Comparison of ENCODE assay signal across 19 cellular contexts in genomic region chr4:88724406-88724805, GRCh38. TPM values are rescaled to one million over a fixed set of nuclear protein-coding genes. Genes with fewer than 3 reads are reported as not detected.
DNase-seq lines count a peak whose midpoint lies in the region; ATAC-seq, FAIRE-seq and TF ChIP-seq lines count a peak whose summit lies in the region.
"Had no signal": no experiment of that assay in that cellular context is flagged by ENCODE, and none has a peak within 500 bp of the region (broad histone marks: within the 10 kb centered on the region; RNA-seq: fewer than 3 reads in every experiment).

No MANE protein-coding gene starts in this region.

- in situ Hi-C loops in HepG2 (cut with HindIII; ENCODE audit: extremely low pct_ligation_motif_present, low pct_unique_long_range_greater_than_20kb), result no loop called here

- H3K27me3 ChIP-seq in right lobe of liver (no peaks in the 10 kb centered on the region), HepG2 (ENCODE audit: control insufficient read depth in 1 of 2, insufficient read depth in 2 of 2, low read length in 2 of 2) (no peaks in the 10 kb centered on the region), HUES64 (ENCODE audit: insufficient read depth, low read length) (no peaks in the 10 kb centered on the region)
- H3K27me3 ChIP-seq: BE2C had no signal

- CTCF ChIA-PET in HepG2 (lab: Yijun Ruan, JAX; ENCODE audit: low intra/inter-chr PET ratio, low total read pairs) (no interaction called here), Calu3 (lab: Charles Lee) (no interaction called here)

- no peaks in the 10 kb centered on the region for H4K20me1 ChIP-seq in HepG2 (ENCODE audit: insufficient read depth, low read length)

- H3K27ac ChIP-seq in right lobe of liver, result no peak overlapping the region
- no peak overlapping the region for H3K27ac ChIP-seq in HepG2 (ENCODE audit: extremely low read length, insufficient read depth, low read length)
- H3K27ac ChIP-seq in HUES64 (ENCODE audit: low read depth, low read length), result 0 out of 2 replicates have a peak overlapping the region, but pooled peaks have one; percentile 9

- no peak overlapping the region for H3K4me2 ChIP-seq in HepG2 (ENCODE audit: low read depth, low read length)

- H3K4me1 ChIP-seq in right lobe of liver (peaks cover 0 to 12% (median 6%) of the 10 kb centered on the region in 4 donors), HepG2 (ENCODE audit: insufficient read depth, low read length) (no peaks in the 10 kb centered on the region), HUES64 (ENCODE audit: insufficient read depth, low read length) (0 out of 2 replicates have a peak, but pooled peaks cover 10% of the 10 kb centered on the region)
- H3K4me1 ChIP-seq: BE2C had no signal

- intact Hi-C loops in right lobe of liver (cut with DNase I) (no loop called here), HepG2 (cut with micrococcal nuclease; ENCODE audit: unreplicated experiment) (no loop called here), Calu3 (cut with micrococcal nuclease; ENCODE audit: unreplicated experiment) (no loop called here)

- TF ChIP-seq EP300 in HepG2 (IDR thresholded peaks at IDR 0.05; ENCODE audit: low read depth in 2 of 2, low read length in 2 of 2), result no peak
- TF ChIP-seq EP300 in HepG2 (CRISPR knock-in tag; IDR thresholded peaks at IDR 0.05; ENCODE audit: borderline replicate concordance), result no peak

- H3K9ac ChIP-seq in HepG2 (ENCODE audit: insufficient read depth, low read depth, low read length) (no peak overlapping the region), HUES64 (ENCODE audit: low read depth, low read length) (no peak overlapping the region)

- TF ChIP-seq RAD21 in HepG2 (CRISPR knock-in tag; IDR thresholded peaks at IDR 0.05), result no peak

- POLR2A ChIA-PET in HepG2 (lab: Yijun Ruan, JAX), result no interaction called here

- no peak overlapping the region for H2AFZ ChIP-seq in HepG2 (ENCODE audit: low read length)

- H3K4me3 Mint-ChIP-seq in Calu3 (ENCODE audit: low read depth, unreplicated experiment), result no peak overlapping the region
- H3K4me3 Mint-ChIP-seq: CD4-positive, CD25-positive, alpha-beta regulatory T cell; CD8-positive, alpha-beta memory T cell; H9; IgD-negative memory B cell had no signal

- FAIRE-seq in HepG2 (lab: Jason Lieb, UNC), result no peak
- FAIRE-seq: A204.1, D721Med, H1 had no signal

- H3K27ac Mint-ChIP-seq in Calu3 (ENCODE audit: unreplicated experiment), result no peak overlapping the region
- H3K27ac Mint-ChIP-seq: IgD-negative memory B cell had no signal

- ATAC-seq in right lobe of liver (peak; percentile 48 to 64 (median 56)), HepG2 (no peak), left lobe of liver (peak; percentile 56), HG02798 (IDR thresholded peaks at IDR 0.05; ENCODE audit: poor library complexity, unreplicated experiment) (no peak)

- DNase-seq in right lobe of liver (no peak), HepG2 (ENCODE audit: low spot score) (no peak), left lobe of liver (ENCODE audit: low spot score) (no peak), ecto neural progenitor cell (ENCODE audit: low spot score) (no peak), Calu3 (no peak)
- DNase-seq: ACHN; BE2C; CD4-positive, CD25-positive, alpha-beta regulatory T cell; CD8-positive, alpha-beta memory T cell; COR-L47; GDM1; H9; KBM-7 had no signal

- TF ChIP-seq CTCF in right lobe of liver (IDR thresholded peaks at IDR 0.05), result no peak
- TF ChIP-seq CTCF in HepG2 (CRISPR knock-in tag; IDR thresholded peaks at IDR 0.05), result no peak
- TF ChIP-seq CTCF in Calu3 (IDR thresholded peaks at IDR 0.05; ENCODE audit: unreplicated experiment), result no peak

- no peaks in the 10 kb centered on the region for H3K4me1 Mint-ChIP-seq in Calu3 (ENCODE audit: low read depth, unreplicated experiment)
- H3K4me1 Mint-ChIP-seq: CD8-positive, alpha-beta memory T cell; IgD-negative memory B cell had no signal

- peaks cover 0 to 36% (median 11%) of the 10 kb centered on the region in 4 donors for H3K36me3 ChIP-seq in right lobe of liver
- peaks cover 9 to 24% of the 10 kb centered on the region in 2 experiments for H3K36me3 ChIP-seq in HepG2 (replicated peaks in 1 of 2; ENCODE audit: control insufficient read depth in 1 of 2, insufficient read depth in 2 of 2, low read length in 2 of 2)
- H3K36me3 ChIP-seq in HUES64 (ENCODE audit: insufficient read depth, low read length), result peaks cover 31% of the 10 kb centered on the region

- BruUV-seq in HepG2 (replicated peaks; lab: Mats Ljungman, UMichigan) (no TSS peak), Calu3 (replicated peaks; lab: Mats Ljungman, UMichigan) (no TSS peak)

- 43% methylated on average over 2 of the region's 2 CpGs for WGBS in right lobe of liver (ENCODE audit: insufficient coverage, low coverage, low lambda C conversion rate, missing lambda C conversion rate)
- WGBS in HepG2 (ENCODE audit: low lambda C conversion rate), result 91% methylated on average over 2 of the region's 2 CpGs
- 95% methylated on average over 2 of the region's 2 CpGs for WGBS in HUES64

- no peaks in the 10 kb centered on the region for H3K79me2 ChIP-seq in HepG2 (ENCODE audit: insufficient read depth, low read length)

- no peaks in the 10 kb centered on the region for H3K9me3 Mint-ChIP-seq in Calu3 (ENCODE audit: low read depth, unreplicated experiment)
- H3K9me3 Mint-ChIP-seq: CD4-positive, CD25-positive, alpha-beta regulatory T cell; CD8-positive, alpha-beta memory T cell; H9; IgD-negative memory B cell had no signal

- no peaks in the 10 kb centered on the region for H3K9me3 ChIP-seq in right lobe of liver
- H3K9me3 ChIP-seq in HepG2 (ENCODE audit: low read length), result no peaks in the 10 kb centered on the region
- no peaks in the 10 kb centered on the region for H3K9me3 ChIP-seq in HUES64 (ENCODE audit: insufficient read depth, low read depth, low read length)
- H3K9me3 ChIP-seq: BE2C had no signal

- H3K27me3 Mint-ChIP-seq in Calu3 (ENCODE audit: unreplicated experiment), result no peaks in the 10 kb centered on the region
- H3K27me3 Mint-ChIP-seq: CD4-positive, CD25-positive, alpha-beta regulatory T cell; CD8-positive, alpha-beta memory T cell; IgD-negative memory B cell had no signal

- no peak for TF ChIP-seq POLR2A in right lobe of liver (IDR thresholded peaks at IDR 0.05)
- TF ChIP-seq POLR2A in HepG2 (IDR thresholded peaks at IDR 0.05; ENCODE audit: insufficient read depth in 1 of 2, low read depth in 2 of 2, low read length in 2 of 2), result no peak

- H3K4me3 ChIP-seq in right lobe of liver, result no peak overlapping the region
- no peak overlapping the region for H3K4me3 ChIP-seq in HepG2 (replicated peaks in 1 of 3; ENCODE audit: insufficient read depth in 1 of 3, low read depth in 2 of 3, low read length in 3 of 3)
- H3K4me3 ChIP-seq in HUES64 (ENCODE audit: low read length), result no peak overlapping the region

- peaks cover 12% of the 10 kb centered on the region for H3K36me3 Mint-ChIP-seq in Calu3 (ENCODE audit: insufficient read depth, unreplicated experiment)

TF ChIP-seq in HepG2, 621 proteins besides CTCF, POLR2A, EP300 and RAD21 (continues in another document):
- TF ChIP-seq ZFP1 (CRISPR knock-in tag; IDR thresholded peaks at IDR 0.05) (no peak), NFATC3 (CRISPR knock-in tag; IDR thresholded peaks at IDR 0.05) (no peak)
- TF ChIP-seq, protein P1, sequence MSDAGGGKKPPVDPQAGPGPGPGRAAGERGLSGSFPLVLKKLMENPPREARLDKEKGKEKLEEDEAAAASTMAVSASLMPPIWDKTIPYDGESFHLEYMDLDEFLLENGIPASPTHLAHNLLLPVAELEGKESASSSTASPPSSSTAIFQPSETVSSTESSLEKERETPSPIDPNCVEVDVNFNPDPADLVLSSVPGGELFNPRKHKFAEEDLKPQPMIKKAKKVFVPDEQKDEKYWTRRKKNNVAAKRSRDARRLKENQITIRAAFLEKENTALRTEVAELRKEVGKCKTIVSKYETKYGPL (CRISPR knock-in tag; IDR thresholded peaks at IDR 0.05), result no peak

RNA-seq across cellular contexts. Expression of gene NAP1L5, which starts 26.8 kb away (rescaled TPM):
- total RNA-seq in right lobe of liver (1 to 10 TPM; 1.8 to 5.7 (median 3.0) TPM), HepG2 (2016; rRNA removed; fragmentation: Illumina TruSeq; extraction: Trizol) (1.6 and 2.2 TPM in 2 replicates), left lobe of liver (1.2 TPM), Calu3 (2022) (not detected in 2 replicates)
- total RNA-seq in HepG2 (2016; cell fraction: cytosol; rRNA removed; fragmentation: Illumina TruSeq; extraction: Trizol; ENCODE audit: low read depth), result 0.10 and 0.26 TPM in 2 replicates
- total RNA-seq in HepG2 (2016; cell fraction: insoluble cytoplasmic fraction; rRNA removed; fragmentation: Illumina TruSeq; extraction: Trizol), result 1.6 and 2.0 TPM in 2 replicates
- total RNA-seq in HepG2 (2016; cell fraction: membrane; rRNA removed; fragmentation: Illumina TruSeq; extraction: Trizol), result 0.93 and 0.96 TPM in 2 replicates
- total RNA-seq in HepG2 (2016; cell fraction: nucleus; rRNA removed; fragmentation: Illumina TruSeq; extraction: Trizol), result 0.56 and 0.59 TPM in 2 replicates
- 0.84 and 1.3 TPM in 2 replicates for polyA plus RNA-seq in HepG2 (2011; rRNA removed)
- polyA plus RNA-seq in HepG2 (2011; cell fraction: cytosol; rRNA removed), result 0.63 and 1.1 TPM in 2 replicates
- 0.40 TPM in 1 of 2 replicates, not detected in the other for polyA plus RNA-seq in HepG2 (2011; cell fraction: nucleus; rRNA removed)
- 2.0 TPM in 2 replicates for polyA plus RNA-seq in HepG2 (2012)
- 0.28 and 0.31 TPM in 2 replicates for polyA plus RNA-seq in HepG2 (2016; cell fraction: cytosol; fragmentation: Illumina TruSeq; extraction: Trizol; ENCODE audit: low read depth)
- 3.4 and 4.3 TPM in 2 replicates for polyA plus RNA-seq in HepG2 (2016; cell fraction: insoluble cytoplasmic fraction; fragmentation: Illumina TruSeq; extraction: Trizol; ENCODE audit: low read depth)
- 0.58 and 0.73 TPM in 2 replicates for polyA plus RNA-seq in HepG2 (2016; cell fraction: membrane; fragmentation: Illumina TruSeq; extraction: Trizol; ENCODE audit: low read depth)
- polyA plus RNA-seq in HepG2 (2016; cell fraction: nucleus; fragmentation: Illumina TruSeq; extraction: Trizol; ENCODE audit: insufficient read depth, low read depth), result 1.4 and 1.7 TPM in 2 replicates
- polyA minus RNA-seq in HepG2 (2011; rRNA and poly(A)+ RNA removed; ENCODE audit: low replicate concordance), result 0.16 TPM in 1 of 2 replicates, not detected in the other
- 0.44 and 0.49 TPM in 2 replicates for polyA minus RNA-seq in HepG2 (2011; cell fraction: cytosol; rRNA and poly(A)+ RNA removed)
- polyA minus RNA-seq in HepG2 (2011; cell fraction: nucleus; rRNA and poly(A)+ RNA removed), result 0.52 and 0.87 TPM in 2 replicates
- 4.4 TPM for polyA plus RNA-seq in HUES64 (2013, experiment 1 of 2)
- 4.2 TPM for polyA plus RNA-seq in HUES64 (2013, experiment 2 of 2)

Comparison
In these comparisons a context has a peak if more than half of its experiments do, and no peak if none do; other contexts are left out.
1. ATAC-seq: peak in right lobe of liver (4 of 4) and left lobe of liver (single experiment); none in HepG2 (single experiment) and HG02798 (single experiment).